1 cellular context compared by ENCODE assay signal in genomic region chr16:12917246-12917645, GRCh38.
TF ChIP-seq lines count a peak whose summit lies in the region.

No MANE protein-coding gene starts in this region.

TF ChIP-seq in H1, 55 proteins besides CTCF, POLR2A, EP300 and RAD21:
- TF ChIP-seq ATF3 (IDR thresholded peaks at IDR 0.05; ENCODE audit: insufficient read depth, low read depth, low read length), result no peak
- TF ChIP-seq SIRT6 (IDR thresholded peaks at IDR 0.05; ENCODE audit: low read length), result no peak
